Comparison of ENCODE assay signal across 1 cellular context in genomic region chr17:50208611-50209061, GRCh38.
TF ChIP-seq lines count a peak whose summit lies in the region.

No MANE protein-coding gene starts in this region.

TF ChIP-seq in K562, 482 proteins besides CTCF, POLR2A, EP300 and RAD21 (continued from another document and continues in another):
- TF ChIP-seq ZNF644 (tag; IDR thresholded peaks at IDR 0.05; ENCODE audit: low read depth), result peak; percentile 79; the same call in 1 of the 2 replicates
- TF ChIP-seq CREB5 (CRISPR knock-in tag; IDR thresholded peaks at IDR 0.05), result no peak
- peak; percentile 49; the same call in 1 of the 2 replicates for TF ChIP-seq KHSRP (IDR thresholded peaks at IDR 0.05)
- TF ChIP-seq TCF7L2 (IDR thresholded peaks at IDR 0.05; ENCODE audit: low read depth, low read length), result no peak
- no peak for TF ChIP-seq POLR3G (IDR thresholded peaks at IDR 0.05; ENCODE audit: extremely low read depth, insufficient read length, insufficient replicate concordance)
- TF ChIP-seq CGGBP1 (CRISPR knock-in tag; IDR thresholded peaks at IDR 0.05), result no peak
- TF ChIP-seq FOSL1 (tag; conservative IDR thresholded peaks at IDR 0.05), result peak; percentile 53
- TF ChIP-seq HDGF (IDR thresholded peaks at IDR 0.05), result peak; percentile 83
- TF ChIP-seq RFX7 (CRISPR knock-in tag; IDR thresholded peaks at IDR 0.05), result no peak
- TF ChIP-seq ZNF239 (CRISPR knock-in tag; IDR thresholded peaks at IDR 0.05), result peak; percentile 38; the same call in 1 of the 2 replicates
- TF ChIP-seq ZNF609 (CRISPR knock-in tag; IDR thresholded peaks at IDR 0.05; ENCODE audit: borderline replicate concordance), result no peak
- no peak for TF ChIP-seq GTF2A2 (tag; IDR thresholded peaks at IDR 0.05)
- no peak for TF ChIP-seq ZNF431 (CRISPR knock-in tag; IDR thresholded peaks at IDR 0.05)
- no peak for TF ChIP-seq TCFL5 (CRISPR knock-in tag; conservative IDR thresholded peaks at IDR 0.05)
- peak in 1 of 2 experiments; percentile 23; a peak in 1 of 4 replicates for TF ChIP-seq TEAD1 (CRISPR knock-in tag; IDR thresholded peaks at IDR 0.05)
- TF ChIP-seq ZNF318 (IDR thresholded peaks at IDR 0.05; ENCODE audit: borderline replicate concordance in 1 of 2, low read depth in 1 of 2), result peak in 1 of 2 experiments; percentile 42; a peak in 1 of 4 replicates
- no peak for TF ChIP-seq POLR2H (tag; IDR thresholded peaks at IDR 0.05; ENCODE audit: low read depth)
- peak; percentile 34; the same call in 1 of the 2 replicates for TF ChIP-seq CREB3L1 (IDR thresholded peaks at IDR 0.05; ENCODE audit: borderline replicate concordance, low read depth)
- TF ChIP-seq BCOR (IDR thresholded peaks at IDR 0.05), result peak; percentile 98
- TF ChIP-seq ZKSCAN3 (CRISPR knock-in tag; IDR thresholded peaks at IDR 0.05), result no peak
- peak; percentile 49 for TF ChIP-seq PHF20 (IDR thresholded peaks at IDR 0.05; ENCODE audit: partially characterized antibody)
- TF ChIP-seq ZNF436 (CRISPR knock-in tag; IDR thresholded peaks at IDR 0.05), result peak; percentile 99
- TF ChIP-seq HINFP (tag; conservative IDR thresholded peaks at IDR 0.05; ENCODE audit: low read depth), result peak; percentile 6; the same call in 1 of the 2 replicates
- 0 out of 2 replicates have a peak, but pooled peaks have one; percentile 42 for TF ChIP-seq ZNF311 (CRISPR knock-in tag; IDR thresholded peaks at IDR 0.05)
- peak; percentile 96 for TF ChIP-seq TEAD4 (IDR thresholded peaks at IDR 0.05; ENCODE audit: low read length)
- no peak for TF ChIP-seq TEAD4 (CRISPR knock-in tag; IDR thresholded peaks at IDR 0.05; ENCODE audit: borderline replicate concordance)
- TF ChIP-seq KDM1A (IDR thresholded peaks at IDR 0.05), result peak; percentile 91 to 96
- peak; percentile 35; the same call in 1 of the 2 replicates for TF ChIP-seq ZC3H8 (IDR thresholded peaks at IDR 0.05)
- TF ChIP-seq GMEB1 (CRISPR knock-in tag; IDR thresholded peaks at IDR 0.05), result 0 out of 2 replicates have a peak, but pooled peaks have one; percentile 13
- TF ChIP-seq DIDO1 (tag; IDR thresholded peaks at IDR 0.05; ENCODE audit: low read depth), result peak; percentile 40
- TF ChIP-seq GABPB1 (CRISPR knock-in tag; IDR thresholded peaks at IDR 0.05), result no peak
- peak; percentile 76 for TF ChIP-seq NR2C1 (IDR thresholded peaks at IDR 0.05)
- peak; percentile 84 for TF ChIP-seq NR2C1 (tag; IDR thresholded peaks at IDR 0.05)
- peak in 1 of 3 experiments; percentile 70; a peak in 1 of 6 replicates for TF ChIP-seq ZBTB11 (CRISPR knock-in tag; IDR thresholded peaks at IDR 0.05)
- no peak for TF ChIP-seq THAP7 (CRISPR knock-in tag; IDR thresholded peaks at IDR 0.05)
